ENCODE assay signal across 12 cellular contexts in genomic region chr17:869567-870530, GRCh38.
DNase-seq lines count a peak whose midpoint lies in the region; ATAC-seq and TF ChIP-seq lines count a peak whose summit lies in the region.
"Had no signal": no experiment of that assay in that cellular context is flagged by ENCODE, and none has a peak within 500 bp of the region (broad histone marks: within the 10 kb centered on the region; RNA-seq: fewer than 3 reads in every experiment).

No MANE protein-coding gene starts in this region.

- H3K4me3 Mint-ChIP-seq in GM23338 = no peak overlapping the region

- H3K4me1 Mint-ChIP-seq in GM23338 = peaks cover 5% of the 10 kb centered on the region; the same call in 1 of the 3 replicates
- H3K4me1 Mint-ChIP-seq: CD8-positive, alpha-beta memory T cell had no signal

- no peak overlapping the region for H3K27ac Mint-ChIP-seq in GM23338

- H3F3A ChIP-seq in SK-N-SH (replicated peaks; ENCODE audit: insufficient read depth) = no peaks in the 10 kb centered on the region
- H3F3A ChIP-seq in GM23338 (replicated peaks; ENCODE audit: low read depth) = 0 out of 2 replicates have a peak, but pooled peaks cover 2% of the 10 kb centered on the region

- H3K9ac ChIP-seq in SK-N-SH = no peak overlapping the region

- H3K79me2 ChIP-seq in SK-N-SH (ENCODE audit: insufficient read depth) (no peaks in the 10 kb centered on the region), GM23338 (replicated peaks; ENCODE audit: insufficient read depth) (peaks cover 78% of the 10 kb centered on the region)

- WGBS in SK-N-SH (ENCODE audit: low lambda C conversion rate) = 56% methylated on average over 27 of the region's 30 CpGs
- 10 to 13% (median 12%) methylated on average over 30 of the region's 30 CpGs for WGBS in psoas muscle, 3 donors

- CTCF ChIA-PET in SK-N-SH (lab: Yijun Ruan, JAX) = interaction anchor here (1.5 kb wide), 1 partner anchor 111 kb away, joined by 5 read pairs; no protein-coding TSS in a partner anchor

- H3K36me3 Mint-ChIP-seq in GM23338 (ENCODE audit: low read depth) = peaks cover 12% of the 10 kb centered on the region
- H3K36me3 Mint-ChIP-seq: CD8-positive, alpha-beta memory T cell had no signal

- H2AFZ ChIP-seq in SK-N-SH (ENCODE audit: low read depth) (no peak overlapping the region), GM23338 (no peak overlapping the region)

- no peak for TF ChIP-seq RAD21 in SK-N-SH (IDR thresholded peaks at IDR 0.05; ENCODE audit: low read length)

- DNase-seq in AG20443 (ENCODE audit: low spot score) (peak; percentile 79), SK-N-SH (no peak), foreskin keratinocyte (peak; percentile 94 to 97), psoas muscle (peak; percentile 71 to 90), GM23338 (ENCODE audit: low spot score) (no peak), NCI-H774 (lab: John Stamatoyannopoulos, UW) (no peak), NCI-H2029 treated with DMSO at 0.1 percent for 48 hours (lab: John Stamatoyannopoulos, UW) (no peak)
- DNase-seq: activated CD4-positive, alpha-beta T cell treated with anti-CD3 and anti-CD28 coated beads for 1 hour; CD8-positive, alpha-beta memory T cell; cerebellar nuclear complex; NCI-H524 treated with DMSO at 0.1 percent for 48 hours had no signal

- POLR2A ChIA-PET in SK-N-SH (lab: Yijun Ruan, JAX) = no interaction called here

- H4K20me1 ChIP-seq in SK-N-SH (ENCODE audit: insufficient read depth) (peaks cover 12% of the 10 kb centered on the region; the same call in 1 of the 2 replicates), GM23338 (replicated peaks; ENCODE audit: insufficient read depth) (no peaks in the 10 kb centered on the region; the same call in 1 of the 2 replicates)

- H3K9me2 ChIP-seq in SK-N-SH (no peaks in the 10 kb centered on the region), GM23338 (ENCODE audit: insufficient read depth) (no peaks in the 10 kb centered on the region)

- TF ChIP-seq EP300 in SK-N-SH (IDR thresholded peaks at IDR 0.05; ENCODE audit: borderline replicate concordance in 1 of 2, low read depth in 1 of 2, low read length in 1 of 2) = no peak

- H3K36me3 ChIP-seq in SK-N-SH (replicated peaks in 1 of 2; ENCODE audit: control insufficient read depth in 1 of 2, insufficient read depth in 2 of 2, low read length in 1 of 2) (no peaks in the 10 kb centered on the region), psoas muscle (ENCODE audit: insufficient read depth in 1 of 2, low read depth in 1 of 2) (no peaks in the 10 kb centered on the region), GM23338 (ENCODE audit: insufficient read depth) (no peaks in the 10 kb centered on the region)

- no peaks in the 10 kb centered on the region for H3K9me3 ChIP-seq in SK-N-SH
- no peaks in the 10 kb centered on the region for H3K9me3 ChIP-seq in psoas muscle

- H3K4me2 ChIP-seq in SK-N-SH (peak overlapping the region; percentile 47), GM23338 (no peak overlapping the region)

- peaks cover 0 to under 1% of the 10 kb centered on the region in 2 experiments; a peak in 1 of 4 replicates for H3K4me1 ChIP-seq in SK-N-SH (ENCODE audit: control insufficient read depth in 1 of 2, insufficient read depth in 2 of 2, low read depth in 1 of 2, low read length in 1 of 2)
- H3K4me1 ChIP-seq in foreskin keratinocyte = peaks cover 5% of the 10 kb centered on the region
- peaks cover 36% of the 10 kb centered on the region for H3K4me1 ChIP-seq in psoas muscle
- H3K4me1 ChIP-seq in GM23338 (ENCODE audit: insufficient read depth) = no peaks in the 10 kb centered on the region

- ATAC-seq in foreskin keratinocyte (peak; percentile 98), psoas muscle (peak; percentile 77 to 82 (median 79)), GM23338 (no peak; the same call in 2 of the 3 replicates), GM19023 (IDR thresholded peaks at IDR 0.05; ENCODE audit: unreplicated experiment) (no peak)

- H3K27me3 ChIP-seq in SK-N-SH (ENCODE audit: insufficient read depth) (peaks cover 37% of the 10 kb centered on the region; the same call in 1 of the 2 replicates), foreskin keratinocyte (no peaks in the 10 kb centered on the region), psoas muscle (ENCODE audit: insufficient read depth in 3 of 3, low read length in 2 of 3) (no peaks in the 10 kb centered on the region), GM23338 (ENCODE audit: insufficient read depth) (no peaks in the 10 kb centered on the region)

- intact Hi-C loops in psoas muscle (cut with DNase I) = no loop called here

- peaks cover 5% of the 10 kb centered on the region for H3K27me3 Mint-ChIP-seq in GM23338 (ENCODE audit: insufficient read depth, low read depth, poor library complexity)

- H3K27ac ChIP-seq in SK-N-SH (ENCODE audit: low read depth in 2 of 2, low read length in 1 of 2) (no peak overlapping the region), foreskin keratinocyte (peak overlapping the region; percentile 54), psoas muscle (peak overlapping the region; percentile 94), GM23338 (ENCODE audit: low read depth) (no peak overlapping the region)

- H3K9me3 Mint-ChIP-seq in GM23338 = peaks cover 4% of the 10 kb centered on the region; the same call in 2 of the 3 replicates
- H3K9me3 Mint-ChIP-seq: CD8-positive, alpha-beta memory T cell had no signal

- H3K4me3 ChIP-seq in SK-N-SH (ENCODE audit: low read depth in 2 of 2, low read length in 1 of 2) (no peak overlapping the region), psoas muscle (peak overlapping the region; percentile 45), GM23338 (no peak overlapping the region)

- TF ChIP-seq CTCF in SK-N-SH (IDR thresholded peaks at IDR 0.05) (no peak), foreskin keratinocyte (conservative IDR thresholded peaks at IDR 0.05) (no peak), psoas muscle (IDR thresholded peaks at IDR 0.05) (no peak), GM23338 (conservative IDR thresholded peaks at IDR 0.05; ENCODE audit: low read depth in 2 of 2) (no peak)

TF ChIP-seq in SK-N-SH, 30 proteins besides CTCF, POLR2A, EP300 and RAD21 (continues in another document):
- TF ChIP-seq PBX3 (IDR thresholded peaks at IDR 0.05) = no peak

TF ChIP-seq in GM23338, 12 proteins besides CTCF, POLR2A, EP300 and RAD21 (continues in another document):
- TF ChIP-seq NANOG (IDR thresholded peaks at IDR 0.05; ENCODE audit: borderline replicate concordance) (no peak), EZH2phosphoT487 (IDR thresholded peaks at IDR 0.05; ENCODE audit: unreplicated experiment) (no peak), REST (IDR thresholded peaks at IDR 0.05; ENCODE audit: unreplicated experiment) (no peak), JUNB (IDR thresholded peaks at IDR 0.05; ENCODE audit: unreplicated experiment) (no peak), CREB1 (CRISPR knock-in tag; IDR thresholded peaks at IDR 0.05; ENCODE audit: low read depth) (no peak), POLR2AphosphoS5 (IDR thresholded peaks at IDR 0.05; ENCODE audit: low read depth) (no peak), ETS1 (IDR thresholded peaks at IDR 0.05) (no peak), EZH2 (IDR thresholded peaks at IDR 0.05; ENCODE audit: low read depth, unreplicated experiment) (no peak), STAT1 (IDR thresholded peaks at IDR 0.05; ENCODE audit: unreplicated experiment) (no peak), ZNF114 (CRISPR knock-in tag; IDR thresholded peaks at IDR 0.05) (no peak)

Comparison
In these comparisons a context has a peak if more than half of its experiments do, and no peak if none do; other contexts are left out.
1. DNase-seq: peak in AG20443 (single experiment), foreskin keratinocyte (2 of 2) and psoas muscle (2 of 2); none in SK-N-SH (single experiment), GM23338 (single experiment), NCI-H774 (single experiment) and NCI-H2029 treated with DMSO at 0.1 percent for 48 hours (single experiment).
2. H3K27ac ChIP-seq: peak in foreskin keratinocyte (single experiment) and psoas muscle (single experiment); none in SK-N-SH (0 of 2) and GM23338 (single experiment).
3. ATAC-seq: peak in foreskin keratinocyte (single experiment) and psoas muscle (4 of 4); none in GM23338 (single experiment) and GM19023 (single experiment).